In genomic region chr1:31647106-31647505, GRCh38 we compare ENCODE assay signal across 18 cellular contexts. TPM values are rescaled to one million over a fixed set of nuclear protein-coding genes. Genes with fewer than 3 reads are reported as not detected.
DNase-seq lines count a peak whose midpoint lies in the region; ATAC-seq and TF ChIP-seq lines count a peak whose summit lies in the region.
"Had no signal": no experiment of that assay in that cellular context is flagged by ENCODE, and none has a peak within 500 bp of the region (broad histone marks: within the 10 kb centered on the region; RNA-seq: fewer than 3 reads in every experiment).

No MANE protein-coding gene starts in this region.

- 51% methylated on average over 2 of the region's 2 CpGs for WGBS in mesenchymal stem cell
- 85% methylated on average over 2 of the region's 2 CpGs for WGBS in thyroid gland, 2 donors

- no peaks in the 10 kb centered on the region for H3K27me3 Mint-ChIP-seq in activated naive CD8-positive, alpha-beta T cell treated with anti-CD3 and anti-CD28 coated beads, Interleukin-2, amount 10 ng/mL, durations not matched to agents 7 days and 5 days
- H3K27me3 Mint-ChIP-seq in activated naive CD8-positive, alpha-beta T cell treated with anti-CD3 and anti-CD28 coated beads for 36 hours: no peaks in the 10 kb centered on the region
- peaks cover 11% of the 10 kb centered on the region for H3K27me3 Mint-ChIP-seq in activated T-helper 1 cell treated with anti-CD3 and anti-CD28 coated beads, Interleukin-12 subunit alpha, Interleukin-12 subunit beta, Interleukin-2, Interleukin-4 antibody, amounts not matched to agents 30 ng/mL and 10 ng/mL and 1 ng/mL, durations not matched to agents 14 hours and 24 hours and 36 hours (ENCODE audit: insufficient read depth)

- no peak overlapping the region for H4K91ac ChIP-seq in mesenchymal stem cell (ENCODE audit: low read length)

- POLR2A ChIA-PET in activated naive CD8-positive, alpha-beta T cell treated with anti-CD3 and anti-CD28 coated beads, Interleukin-2, amount 10 ng/mL, durations not matched to agents 7 days and 5 days (lab: Charles Lee): no interaction called here

- no peak overlapping the region for H2BK12ac ChIP-seq in mesenchymal stem cell (ENCODE audit: low read length in 2 of 2)

- peaks cover 3% of the 10 kb centered on the region for H3K36me3 Mint-ChIP-seq in activated naive CD8-positive, alpha-beta T cell treated with anti-CD3 and anti-CD28 coated beads, Interleukin-2, amount 10 ng/mL, durations not matched to agents 7 days and 5 days
- H3K36me3 Mint-ChIP-seq in activated naive CD8-positive, alpha-beta T cell treated with anti-CD3 and anti-CD28 coated beads for 36 hours: peaks cover 6% of the 10 kb centered on the region
- peaks cover 9% of the 10 kb centered on the region for H3K36me3 Mint-ChIP-seq in activated T-helper 1 cell treated with anti-CD3 and anti-CD28 coated beads, Interleukin-12 subunit alpha, Interleukin-12 subunit beta, Interleukin-2, Interleukin-4 antibody, amounts not matched to agents 30 ng/mL and 10 ng/mL and 1 ng/mL, durations not matched to agents 14 hours and 24 hours and 36 hours (ENCODE audit: low read depth)

- no peaks in the 10 kb centered on the region for H3K9me3 Mint-ChIP-seq in activated naive CD8-positive, alpha-beta T cell treated with anti-CD3 and anti-CD28 coated beads, Interleukin-2, amount 10 ng/mL, durations not matched to agents 7 days and 5 days
- H3K9me3 Mint-ChIP-seq in activated naive CD8-positive, alpha-beta T cell treated with anti-CD3 and anti-CD28 coated beads for 36 hours: no peaks in the 10 kb centered on the region
- peaks cover 5% of the 10 kb centered on the region for H3K9me3 Mint-ChIP-seq in activated T-helper 1 cell treated with anti-CD3 and anti-CD28 coated beads, Interleukin-12 subunit alpha, Interleukin-12 subunit beta, Interleukin-2, Interleukin-4 antibody, amounts not matched to agents 30 ng/mL and 10 ng/mL and 1 ng/mL, durations not matched to agents 14 hours and 24 hours and 36 hours

- H3K14ac ChIP-seq in mesenchymal stem cell (ENCODE audit: low read length in 2 of 2): no peak overlapping the region

- H3K36me3 ChIP-seq in mesenchymal stem cell (ENCODE audit: control insufficient read depth in 1 of 2, insufficient read depth in 2 of 2, low read depth in 1 of 2, low read length in 2 of 2): peaks cover 4 to 17% of the 10 kb centered on the region in 2 experiments
- H3K36me3 ChIP-seq in thyroid gland: no peaks in the 10 kb centered on the region
- H3K36me3 ChIP-seq: transverse colon had no signal

- H4K8ac ChIP-seq in mesenchymal stem cell (ENCODE audit: low read length): no peak overlapping the region

- H2AK5ac ChIP-seq in mesenchymal stem cell (ENCODE audit: low read length, severe bottlenecking): no peak overlapping the region

- H3K4me3 Mint-ChIP-seq in activated naive CD8-positive, alpha-beta T cell treated with anti-CD3 and anti-CD28 coated beads, Interleukin-2, amount 10 ng/mL, durations not matched to agents 7 days and 5 days: no peak overlapping the region
- H3K4me3 Mint-ChIP-seq in activated naive CD8-positive, alpha-beta T cell treated with anti-CD3 and anti-CD28 coated beads for 36 hours: no peak overlapping the region
- peak overlapping the region; percentile 96 for H3K4me3 Mint-ChIP-seq in activated T-helper 1 cell treated with anti-CD3 and anti-CD28 coated beads, Interleukin-12 subunit alpha, Interleukin-12 subunit beta, Interleukin-2, Interleukin-4 antibody, amounts not matched to agents 30 ng/mL and 10 ng/mL and 1 ng/mL, durations not matched to agents 14 hours and 24 hours and 36 hours

- peak overlapping the region; percentile 12 for H2BK120ac ChIP-seq in mesenchymal stem cell (ENCODE audit: low read depth, low read length)

- no peak overlapping the region for H3K4ac ChIP-seq in mesenchymal stem cell (ENCODE audit: low read depth in 1 of 2, low read length in 2 of 2)

- no peak overlapping the region for H3K4me2 ChIP-seq in mesenchymal stem cell (ENCODE audit: low read length, poor library complexity, severe bottlenecking)

- H3K4me1 Mint-ChIP-seq in activated naive CD8-positive, alpha-beta T cell treated with anti-CD3 and anti-CD28 coated beads, Interleukin-2, amount 10 ng/mL, durations not matched to agents 7 days and 5 days: peaks cover 24% of the 10 kb centered on the region
- peaks cover 16% of the 10 kb centered on the region for H3K4me1 Mint-ChIP-seq in activated naive CD8-positive, alpha-beta T cell treated with anti-CD3 and anti-CD28 coated beads for 36 hours
- peaks cover 21% of the 10 kb centered on the region for H3K4me1 Mint-ChIP-seq in activated T-helper 1 cell treated with anti-CD3 and anti-CD28 coated beads, Interleukin-12 subunit alpha, Interleukin-12 subunit beta, Interleukin-2, Interleukin-4 antibody, amounts not matched to agents 30 ng/mL and 10 ng/mL and 1 ng/mL, durations not matched to agents 14 hours and 24 hours and 36 hours (ENCODE audit: low read depth)

- no peak overlapping the region for H2AFZ ChIP-seq in mesenchymal stem cell (ENCODE audit: low read depth, low read length)

- H3K9ac ChIP-seq in mesenchymal stem cell (ENCODE audit: low read length): no peak overlapping the region

- H3K27ac Mint-ChIP-seq in activated naive CD8-positive, alpha-beta T cell treated with anti-CD3 and anti-CD28 coated beads, Interleukin-2, amount 10 ng/mL, durations not matched to agents 7 days and 5 days: peak overlapping the region; percentile 34
- H3K27ac Mint-ChIP-seq in activated naive CD8-positive, alpha-beta T cell treated with anti-CD3 and anti-CD28 coated beads for 36 hours: no peak overlapping the region
- H3K27ac Mint-ChIP-seq in activated T-helper 1 cell treated with anti-CD3 and anti-CD28 coated beads, Interleukin-12 subunit alpha, Interleukin-12 subunit beta, Interleukin-2, Interleukin-4 antibody, amounts not matched to agents 30 ng/mL and 10 ng/mL and 1 ng/mL, durations not matched to agents 14 hours and 24 hours and 36 hours: peak overlapping the region; percentile 3

- TF ChIP-seq POLR2A in thyroid gland (IDR thresholded peaks at IDR 0.05): no peak

- peaks cover 15% of the 10 kb centered on the region for H3K79me1 ChIP-seq in mesenchymal stem cell (replicated peaks; ENCODE audit: low read length, poor library complexity, severe bottlenecking)

- no peak overlapping the region for H2BK5ac ChIP-seq in mesenchymal stem cell (ENCODE audit: low read depth, low read length, poor library complexity, severe bottlenecking)

- H2BK15ac ChIP-seq in mesenchymal stem cell (ENCODE audit: low read depth, poor library complexity, severe bottlenecking): no peak overlapping the region

- H3K9me3 ChIP-seq in mesenchymal stem cell (ENCODE audit: control insufficient read depth, low read length) (no peaks in the 10 kb centered on the region), thyroid gland (no peaks in the 10 kb centered on the region)
- H3K9me3 ChIP-seq: transverse colon had no signal

- ATAC-seq in activated naive CD8-positive, alpha-beta T cell treated with anti-CD3 and anti-CD28 coated beads, Interleukin-2, amount 10 ng/mL, durations not matched to agents 7 days and 5 days (ENCODE audit: low read depth): no peak
- ATAC-seq in GM18519 (IDR thresholded peaks at IDR 0.05; ENCODE audit: low FRiP score, unreplicated experiment): no peak
- ATAC-seq: left colon had no signal

- intact Hi-C loops in activated T-helper 1 cell treated with anti-CD3 and anti-CD28 coated beads, Interleukin-12 subunit alpha, Interleukin-12 subunit beta, Interleukin-2, Interleukin-4 antibody, amounts not matched to agents 30 ng/mL and 10 ng/mL and 1 ng/mL, durations not matched to agents 14 hours and 24 hours and 36 hours (cut with micrococcal nuclease): loop anchor here (10.0 kb wide), 3 partner anchors 288 to 892 kb away; partner anchors contain the start of genes LAPTM5, PTP4A2 and PUM1
- intact Hi-C loops in thyroid gland (cut with DNase I): no loop called here

- TF ChIP-seq CTCF in thyroid gland (IDR thresholded peaks at IDR 0.05) (no peak), GM10266 (IDR thresholded peaks at IDR 0.05; ENCODE audit: control insufficient read depth, insufficient read depth, low read depth, missing control alignments) (no peak)

- no peak overlapping the region for H3K23ac ChIP-seq in mesenchymal stem cell (ENCODE audit: low read length in 2 of 2)

- H3K4me3 ChIP-seq in mesenchymal stem cell (ENCODE audit: insufficient read depth in 1 of 2, low read depth in 1 of 2, low read length in 2 of 2) (no peak overlapping the region), thyroid gland (replicated peaks in 1 of 3) (no peak overlapping the region)
- H3K4me3 ChIP-seq: transverse colon had no signal

- H3K27me3 ChIP-seq in mesenchymal stem cell (ENCODE audit: control insufficient read depth in 1 of 2, insufficient read depth in 1 of 2, low read length in 2 of 2) (no peaks in the 10 kb centered on the region), thyroid gland (no peaks in the 10 kb centered on the region)
- H3K27me3 ChIP-seq: transverse colon had no signal

- H3K27ac ChIP-seq in mesenchymal stem cell (ENCODE audit: low read length, poor library complexity, severe bottlenecking): no peak overlapping the region
- peak overlapping the region; percentile 84 to 98 (median 91) for H3K27ac ChIP-seq in thyroid gland
- H3K27ac ChIP-seq: transverse colon had no signal

- DNase-seq in activated naive CD8-positive, alpha-beta T cell treated with anti-CD3 and anti-CD28 coated beads, Interleukin-2, amount 10 ng/mL, durations not matched to agents 7 days and 5 days: no peak
- DNase-seq in activated naive CD8-positive, alpha-beta T cell treated with anti-CD3 and anti-CD28 coated beads for 36 hours: no peak
- DNase-seq in activated T-helper 1 cell treated with anti-CD3 and anti-CD28 coated beads, Interleukin-12 subunit alpha, Interleukin-12 subunit beta, Interleukin-2, Interleukin-4 antibody, amounts not matched to agents 30 ng/mL and 10 ng/mL and 1 ng/mL, durations not matched to agents 14 hours and 24 hours and 36 hours (ENCODE audit: low spot score): no peak
- peak; percentile 36 for DNase-seq in mesenchymal stem cell
- no peak for DNase-seq in thyroid gland
- no peak for DNase-seq in GM10266 (ENCODE audit: extremely low spot score)
- no peak for DNase-seq in stimulated activated CD4-positive, alpha-beta T cell treated with anti-CD3 and anti-CD28 coated beads, Interleukin-2, amount 100 ng/mL, for 24 hours
- DNase-seq: activated CD8-positive, alpha-beta memory T cell treated with anti-CD3 and anti-CD28 coated beads, Interleukin-2, amount 50 U/mL, for 4 hours; AML-193; H7; left colon; NCI-H187 treated with DMSO at 0.1 percent for 48 hours; NCI-H82; occipital lobe; stimulated activated CD4-positive, alpha-beta T cell treated with anti-CD3 and anti-CD28 coated beads, Interleukin-15, amount 100 ng/mL, for 24 hours; transverse colon had no signal

- no peak overlapping the region for H3K18ac ChIP-seq in mesenchymal stem cell (ENCODE audit: low read depth in 1 of 2, low read length in 2 of 2)

- H3K4me1 ChIP-seq in mesenchymal stem cell (ENCODE audit: control insufficient read depth, insufficient read depth, low read depth, low read length) (peaks cover 8% of the 10 kb centered on the region), thyroid gland (peaks cover 48 to 77% of the 10 kb centered on the region in 2 donors)

RNA-seq across cellular contexts. Expression of gene PEF1, which starts 2.4 kb away (rescaled TPM):
- total RNA-seq in activated naive CD8-positive, alpha-beta T cell treated with anti-CD3 and anti-CD28 coated beads, Interleukin-2, amount 10 ng/mL, durations not matched to agents 7 days and 5 days: 10 to 100 TPM; 47.2 TPM
- total RNA-seq in activated naive CD8-positive, alpha-beta T cell treated with anti-CD3 and anti-CD28 coated beads for 36 hours: 10 to 100 TPM; 61.4 to 61.6 TPM
- 57.6 and 66.1 TPM in 2 replicates for total RNA-seq in activated T-helper 1 cell treated with anti-CD3 and anti-CD28 coated beads, Interleukin-12 subunit alpha, Interleukin-12 subunit beta, Interleukin-2, Interleukin-4 antibody, amounts not matched to agents 30 ng/mL and 10 ng/mL and 1 ng/mL, durations not matched to agents 14 hours and 24 hours and 36 hours
- 56.0 TPM for polyA plus RNA-seq in mesenchymal stem cell (2013, experiment 1 of 2)
- polyA plus RNA-seq in mesenchymal stem cell (2013, experiment 2 of 2): 55.6 TPM
- total RNA-seq in thyroid gland: 100 to 1,000 TPM; 180 to 355 (median 312) TPM

RNA-seq across cellular contexts. Expression of gene HCRTR1, which starts 29.6 kb away (rescaled TPM):
- not detected for total RNA-seq in activated naive CD8-positive, alpha-beta T cell treated with anti-CD3 and anti-CD28 coated beads, Interleukin-2, amount 10 ng/mL, durations not matched to agents 7 days and 5 days
- not detected for total RNA-seq in activated naive CD8-positive, alpha-beta T cell treated with anti-CD3 and anti-CD28 coated beads for 36 hours
- not detected in 2 replicates for total RNA-seq in activated T-helper 1 cell treated with anti-CD3 and anti-CD28 coated beads, Interleukin-12 subunit alpha, Interleukin-12 subunit beta, Interleukin-2, Interleukin-4 antibody, amounts not matched to agents 30 ng/mL and 10 ng/mL and 1 ng/mL, durations not matched to agents 14 hours and 24 hours and 36 hours
- polyA plus RNA-seq in mesenchymal stem cell (2013, experiment 1 of 2): not detected
- polyA plus RNA-seq in mesenchymal stem cell (2013, experiment 2 of 2): not detected
- 1 to 10 TPM in 2 of 4 donors, under 1 TPM in 2; 0.40 to 5.6 (median 1.3) TPM for total RNA-seq in thyroid gland
- total RNA-seq: H7, LHCN-M2 had no signal

RNA-seq across cellular contexts. Expression of gene COL16A1, which starts 56.7 kb away (rescaled TPM):
- under 1 TPM in 1 of 2 experiments, not detected in 1; 0.14 TPM for total RNA-seq in activated naive CD8-positive, alpha-beta T cell treated with anti-CD3 and anti-CD28 coated beads, Interleukin-2, amount 10 ng/mL, durations not matched to agents 7 days and 5 days
- total RNA-seq in activated naive CD8-positive, alpha-beta T cell treated with anti-CD3 and anti-CD28 coated beads for 36 hours: under 1 TPM; 0.36 to 0.93 TPM
- total RNA-seq in activated T-helper 1 cell treated with anti-CD3 and anti-CD28 coated beads, Interleukin-12 subunit alpha, Interleukin-12 subunit beta, Interleukin-2, Interleukin-4 antibody, amounts not matched to agents 30 ng/mL and 10 ng/mL and 1 ng/mL, durations not matched to agents 14 hours and 24 hours and 36 hours: not detected in 2 replicates
- 20.9 TPM for polyA plus RNA-seq in mesenchymal stem cell (2013, experiment 1 of 2)
- 18.3 TPM for polyA plus RNA-seq in mesenchymal stem cell (2013, experiment 2 of 2)
- total RNA-seq in thyroid gland: 100 to 1,000 TPM in 2 of 4 donors, 10 to 100 TPM in 2; 61.3 to 121 (median 97.1) TPM

Comparison
In these comparisons a context has a peak if more than half of its experiments do, and no peak if none do; other contexts are left out.
1. RNA of gene COL16A1, which starts 56.7 kb away (total RNA-seq): 61.3 to 121 TPM in thyroid gland; 0.36 to 0.93 TPM in activated naive CD8-positive, alpha-beta T cell treated with anti-CD3 and anti-CD28 coated beads for 36 hours, 0.14 TPM in activated naive CD8-positive, alpha-beta T cell treated with anti-CD3 and anti-CD28 coated beads, Interleukin-2, amount 10 ng/mL, durations not matched to agents 7 days and 5 days and not detected in activated T-helper 1 cell treated with anti-CD3 and anti-CD28 coated beads, Interleukin-12 subunit alpha, Interleukin-12 subunit beta, Interleukin-2, Interleukin-4 antibody, amounts not matched to agents 30 ng/mL and 10 ng/mL and 1 ng/mL, durations not matched to agents 14 hours and 24 hours and 36 hours; every median in the first group is over 10 times any median in the second.